ENCODE assay signal across 31 cellular contexts in genomic region chr12:77996670-77997069, GRCh38.
DNase-seq lines count a peak whose midpoint lies in the region; ATAC-seq, FAIRE-seq and TF ChIP-seq lines count a peak whose summit lies in the region.
"Had no signal": no experiment of that assay in that cellular context is flagged by ENCODE, and none has a peak within 500 bp of the region (broad histone marks: within the 10 kb centered on the region; RNA-seq: fewer than 3 reads in every experiment).

No MANE protein-coding gene starts in this region.

- H3K27ac ChIP-seq in C4-2B = no peak overlapping the region
- no peak overlapping the region for H3K27ac ChIP-seq in neural cell (ENCODE audit: low read length)
- H3K27ac ChIP-seq: BLaER1 treated with 17β-estradiol and CSF1 and Interleukin-3, amounts not matched to agents 10 nM and 100 nM; esophagus squamous epithelium; GM23248; right lobe of liver; vagina had no signal

- TF ChIP-seq RAD21 in neural cell (conservative IDR thresholded peaks at IDR 0.05) = peak; percentile 24

- ATAC-seq in GM18870 (IDR thresholded peaks at IDR 0.05; ENCODE audit: unreplicated experiment) = no peak
- ATAC-seq: activated CD4-positive, alpha-beta T cell treated with anti-CD3 and anti-CD28 coated beads for 36 hours; activated CD8-positive, alpha-beta T cell treated with anti-CD3 and anti-CD28 coated beads, Interleukin-2, amount 10 ng/mL, durations not matched to agents 7 days and 5 days; activated T-helper 17 cell treated with anti-CD3 and anti-CD28 coated beads, Interleukin-2, amount 50 U/mL, for 72 hours; K562; right lobe of liver; Right ventricle myocardium inferior; stimulated activated naive CD8-positive, alpha-beta T cell treated with anti-CD3 and anti-CD28 coated beads, Interleukin-15, amount 100 ng/mL, for 72 hours had no signal

- H3K27me3 Mint-ChIP-seq in HFFc6 (ENCODE audit: insufficient read depth) (no peaks in the 10 kb centered on the region; the same call in 1 of the 2 replicates), mesothelial cell of epicardium (ENCODE audit: low read depth) (no peaks in the 10 kb centered on the region)
- H3K27me3 Mint-ChIP-seq: activated CD4-positive, alpha-beta T cell treated with anti-CD3 and anti-CD28 coated beads for 36 hours; activated T-helper 17 cell treated with anti-CD3 and anti-CD28 coated beads, Interleukin-2, amount 50 U/mL, for 72 hours; brain; stimulated activated naive CD8-positive, alpha-beta T cell treated with anti-CD3 and anti-CD28 coated beads, Interleukin-15, amount 100 ng/mL, for 72 hours had no signal

- TF ChIP-seq CTCF in C4-2B (conservative IDR thresholded peaks at IDR 0.05) = peak; percentile 52
- TF ChIP-seq CTCF in HFFc6 (IDR thresholded peaks at IDR 0.05) = peak; percentile 30
- TF ChIP-seq CTCF in neural cell (IDR thresholded peaks at IDR 0.05; ENCODE audit: poor library complexity, severe bottlenecking) = peak; percentile 42
- TF ChIP-seq CTCF in mesothelial cell of epicardium (IDR thresholded peaks at IDR 0.05; ENCODE audit: unreplicated experiment) = no peak

- H3K9me3 Mint-ChIP-seq in HFFc6 = no peaks in the 10 kb centered on the region
- H3K9me3 Mint-ChIP-seq in mesothelial cell of epicardium = peaks cover 3% of the 10 kb centered on the region
- H3K9me3 Mint-ChIP-seq: brain; stimulated activated naive CD8-positive, alpha-beta T cell treated with anti-CD3 and anti-CD28 coated beads, Interleukin-15, amount 100 ng/mL, for 72 hours had no signal

- no peaks in the 10 kb centered on the region for H3K36me3 ChIP-seq in neural cell (ENCODE audit: insufficient read depth, low read length)
- H3K36me3 ChIP-seq: BLaER1 treated with 17β-estradiol and CSF1 and Interleukin-3, amounts not matched to agents 10 nM and 100 nM; esophagus squamous epithelium; MG63; right lobe of liver; vagina had no signal

- H3K4me3 ChIP-seq in neural cell (ENCODE audit: low read length) = no peak overlapping the region
- H3K4me3 ChIP-seq: BLaER1 treated with 17β-estradiol and CSF1 and Interleukin-3, amounts not matched to agents 10 nM and 100 nM; esophagus squamous epithelium; GM23248; K562; MG63; right lobe of liver; vagina had no signal

- no peak overlapping the region for H3K9ac ChIP-seq in neural cell (ENCODE audit: low read length)
- H3K9ac ChIP-seq: BLaER1 treated with 17β-estradiol and CSF1 and Interleukin-3, amounts not matched to agents 10 nM and 100 nM; GM23248 had no signal

- H3K27ac Mint-ChIP-seq in HFFc6 (no peak overlapping the region), mesothelial cell of epicardium (no peak overlapping the region)
- H3K27ac Mint-ChIP-seq: activated CD4-positive, alpha-beta T cell treated with anti-CD3 and anti-CD28 coated beads for 36 hours; activated CD8-positive, alpha-beta T cell treated with anti-CD3 and anti-CD28 coated beads, Interleukin-2, amount 10 ng/mL, durations not matched to agents 7 days and 5 days; activated T-helper 17 cell treated with anti-CD3 and anti-CD28 coated beads, Interleukin-2, amount 50 U/mL, for 72 hours; brain; stimulated activated naive CD8-positive, alpha-beta T cell treated with anti-CD3 and anti-CD28 coated beads, Interleukin-15, amount 100 ng/mL, for 72 hours had no signal

- no peak for DNase-seq in HFFc6
- DNase-seq in RCC 7860 (ENCODE audit: low spot score) = no peak
- DNase-seq in GM19239 (ENCODE audit: insufficient read length, low spot score) = no peak
- DNase-seq in mesothelial cell of epicardium (ENCODE audit: low spot score in 2 of 2, unreplicated experiment in 2 of 2) = no peak
- DNase-seq: activated CD4-positive, alpha-beta T cell treated with anti-CD3 and anti-CD28 coated beads for 36 hours; activated CD8-positive, alpha-beta T cell treated with anti-CD3 and anti-CD28 coated beads, Interleukin-2, amount 10 ng/mL, durations not matched to agents 7 days and 5 days; activated naive CD4-positive, alpha-beta T cell treated with anti-CD3 and anti-CD28 coated beads, Interleukin-2, amount 50 U/mL, for 16 hours; amniotic stem cell; COR-L47; DND-41; esophagus squamous epithelium; foreskin melanocyte; GM23248; MG63; NCI-H1417 treated with DMSO at 0.1 percent for 48 hours; NCI-H2029 treated with DMSO at 0.1 percent for 48 hours; NCI-H345; NCI-H748 treated with DMSO at 0.1 percent for 48 hours; right lobe of liver; stimulated activated CD4-positive, alpha-beta T cell treated with anti-CD3 and anti-CD28 coated beads, Interleukin-12 subunit alpha, Interleukin-12 subunit beta, amount 100 ng/mL, for 4 hours; stimulated activated CD4-positive, alpha-beta T cell treated with anti-CD3 and anti-CD28 coated beads, Interleukin-2, amount 100 ng/mL, for 48 hours; stimulated activated naive CD8-positive, alpha-beta T cell treated with anti-CD3 and anti-CD28 coated beads, Interleukin-15, amount 100 ng/mL, for 72 hours had no signal

- H3K9me2 ChIP-seq in neural cell (ENCODE audit: insufficient read depth, low read length) = no peaks in the 10 kb centered on the region

- H4K20me1 ChIP-seq in neural cell (ENCODE audit: insufficient read depth) = no peaks in the 10 kb centered on the region
- H4K20me1 ChIP-seq: BLaER1 treated with 17β-estradiol and CSF1 and Interleukin-3, amounts not matched to agents 10 nM and 100 nM had no signal

- TF ChIP-seq EP300 in neural cell (conservative IDR thresholded peaks at IDR 0.05; ENCODE audit: poor library complexity, severe bottlenecking) = no peak

- no peaks in the 10 kb centered on the region for H3K27me3 ChIP-seq in neural cell (ENCODE audit: insufficient read depth, low read depth, low read length)
- H3K27me3 ChIP-seq: BLaER1 treated with 17β-estradiol and CSF1 and Interleukin-3, amounts not matched to agents 10 nM and 100 nM; esophagus squamous epithelium; MG63; right lobe of liver; vagina had no signal

- H3K4me1 Mint-ChIP-seq in HFFc6 (ENCODE audit: low read depth) (peaks cover 56% of the 10 kb centered on the region), mesothelial cell of epicardium (peaks cover 2% of the 10 kb centered on the region)
- H3K4me1 Mint-ChIP-seq: activated CD4-positive, alpha-beta T cell treated with anti-CD3 and anti-CD28 coated beads for 36 hours; activated T-helper 17 cell treated with anti-CD3 and anti-CD28 coated beads, Interleukin-2, amount 50 U/mL, for 72 hours; stimulated activated naive CD8-positive, alpha-beta T cell treated with anti-CD3 and anti-CD28 coated beads, Interleukin-15, amount 100 ng/mL, for 72 hours had no signal

- H3K36me3 Mint-ChIP-seq in HFFc6 (ENCODE audit: low read depth) (peaks cover 41% of the 10 kb centered on the region), mesothelial cell of epicardium (no peaks in the 10 kb centered on the region)
- H3K36me3 Mint-ChIP-seq: brain had no signal

- no peak overlapping the region for H3K4me3 Mint-ChIP-seq in HFFc6
- H3K4me3 Mint-ChIP-seq in mesothelial cell of epicardium = no peak overlapping the region
- H3K4me3 Mint-ChIP-seq: activated CD4-positive, alpha-beta T cell treated with anti-CD3 and anti-CD28 coated beads for 36 hours; activated CD8-positive, alpha-beta T cell treated with anti-CD3 and anti-CD28 coated beads, Interleukin-2, amount 10 ng/mL, durations not matched to agents 7 days and 5 days; activated T-helper 17 cell treated with anti-CD3 and anti-CD28 coated beads, Interleukin-2, amount 50 U/mL, for 72 hours; brain; stimulated activated naive CD8-positive, alpha-beta T cell treated with anti-CD3 and anti-CD28 coated beads, Interleukin-15, amount 100 ng/mL, for 72 hours had no signal

- H3K79me2 ChIP-seq in neural cell (replicated peaks; ENCODE audit: insufficient read depth, low read length) = no peaks in the 10 kb centered on the region

- FAIRE-seq in RCC 7860 (lab: Jason Lieb, UNC) = peak; percentile 59
- no peak for FAIRE-seq in GM19239 (lab: Jason Lieb, UNC)
- FAIRE-seq: K562 had no signal

- no peak overlapping the region for H3K4me2 ChIP-seq in neural cell (ENCODE audit: low read length)
- H3K4me2 ChIP-seq: BLaER1 treated with 17β-estradiol and CSF1 and Interleukin-3, amounts not matched to agents 10 nM and 100 nM had no signal

- no peaks in the 10 kb centered on the region for H3F3A ChIP-seq in neural cell (ENCODE audit: insufficient read depth, low read length, poor library complexity, severe bottlenecking)

- H3K9me3 ChIP-seq in neural cell (ENCODE audit: low read length) = no peaks in the 10 kb centered on the region
- H3K9me3 ChIP-seq: esophagus squamous epithelium, MG63, right lobe of liver, vagina had no signal

- H2AFZ ChIP-seq in neural cell (ENCODE audit: low read depth, low read length) = no peak overlapping the region
- H2AFZ ChIP-seq: GM23248 had no signal

TF ChIP-seq in neural cell, 6 proteins besides CTCF, POLR2A, EP300 and RAD21:
- TF ChIP-seq SMC3 (conservative IDR thresholded peaks at IDR 0.05; ENCODE audit: poor library complexity) = peak; percentile 16
- TF ChIP-seq EZH2 (IDR thresholded peaks at IDR 0.05; ENCODE audit: borderline replicate concordance, insufficient read depth, low read length, poor library complexity, severe bottlenecking) = no peak
